In the genomic region with DNA sequence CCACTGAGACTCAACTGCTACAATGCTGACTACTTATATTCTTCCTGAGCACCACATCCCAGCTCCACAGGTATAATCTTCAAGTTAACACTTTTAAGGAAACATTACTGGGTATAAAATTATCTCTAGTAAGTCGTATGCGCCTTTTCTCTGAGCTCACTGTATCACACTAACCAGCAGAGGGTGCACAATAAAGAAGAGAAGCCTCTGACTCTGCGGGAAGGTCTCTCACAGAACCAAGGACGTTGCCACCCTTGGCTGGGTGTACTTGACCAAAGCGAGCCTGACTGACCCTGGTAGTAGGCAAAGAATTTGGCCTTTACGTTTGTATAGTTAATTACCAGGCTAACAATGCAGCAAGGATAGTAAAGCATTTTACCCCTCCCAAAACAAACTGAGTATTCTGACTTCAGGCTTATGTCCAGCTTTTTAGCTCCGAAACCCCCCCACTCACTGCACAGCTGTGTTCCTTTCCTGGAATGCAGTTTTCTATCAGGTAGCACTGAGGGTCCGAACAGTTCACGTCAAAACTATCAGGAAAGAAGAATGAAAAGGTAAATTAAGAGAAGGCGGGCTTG, we compare ENCODE assay signal across 8 cellular contexts. TPM values are rescaled to one million over a fixed set of nuclear protein-coding genes. Genes with fewer than 3 reads are reported as not detected.
A peak's percentile ranks its signal among the peaks of the same experiment; 100 is the strongest.
DNase-seq lines count a peak whose midpoint lies in the region; ATAC-seq and TF ChIP-seq lines count a peak whose summit lies in the region.

A gene with protein sequence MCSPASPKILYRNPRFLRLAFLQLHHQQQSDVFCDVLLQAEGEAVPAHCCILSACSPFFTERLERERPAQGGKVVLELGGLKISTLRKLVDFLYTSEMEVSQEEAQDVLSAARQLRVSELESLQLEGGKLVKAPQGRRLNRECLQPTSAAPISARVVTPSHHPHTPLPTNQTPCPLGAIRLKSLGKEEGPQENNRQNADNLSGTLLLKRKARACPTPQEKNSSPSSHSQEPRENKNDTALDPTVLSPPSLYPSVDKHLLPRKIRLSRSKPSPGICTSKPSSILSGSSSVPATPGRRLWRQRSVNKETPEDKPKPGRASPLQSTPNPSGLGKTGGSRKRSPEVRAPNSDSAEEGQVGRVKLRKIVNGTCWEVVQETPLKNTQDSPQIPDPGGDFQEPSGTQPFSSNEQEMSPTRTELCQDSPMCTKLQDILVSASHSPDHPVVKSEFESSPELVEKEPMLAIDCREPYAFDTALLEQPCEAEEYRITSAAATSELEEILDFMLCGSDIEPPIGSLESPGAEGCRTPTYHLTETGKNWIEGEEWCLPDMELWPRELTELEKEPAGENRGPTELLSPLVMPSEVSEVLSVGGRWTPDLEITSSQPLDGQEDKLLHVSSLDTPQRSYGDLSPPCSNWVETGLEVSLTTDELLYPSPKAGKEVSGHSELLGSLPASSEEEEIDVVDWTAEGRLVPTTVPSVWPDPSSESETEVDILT (minus strand): TSS at position 144 of the 578 bp plus-strand sequence. CDS start 631 bp downstream, outside the sequence.

- H3K4me3 ChIP-seq in fibroblast of lung (replicated peaks in 1 of 4; ENCODE audit: control extremely low read depth in 1 of 4, insufficient read depth in 1 of 4, low read depth in 3 of 4, low read length in 4 of 4) (no peak within 1 kb of the TSS), osteoblast (ENCODE audit: insufficient read depth, low read length) (no peak within 1 kb of the TSS)

- no peak within 1 kb of the TSS for H3K4me3 Mint-ChIP-seq in HFFc6

- H2AFZ ChIP-seq in fibroblast of lung (ENCODE audit: low read length) = no peak within 1 kb of the TSS
- no peak within 1 kb of the TSS for H2AFZ ChIP-seq in osteoblast (ENCODE audit: low read length)

- no peaks in the 10 kb centered on the region; the same call in 1 of the 2 replicates for H3K27me3 Mint-ChIP-seq in HFFc6 (ENCODE audit: insufficient read depth)

- ATAC-seq in GM21360 (IDR thresholded peaks at IDR 0.05; ENCODE audit: unreplicated experiment) = no peak

- H3K4me1 Mint-ChIP-seq in HFFc6 (ENCODE audit: low read depth) = no peaks in the 10 kb centered on the region

- H3K27me3 ChIP-seq in fibroblast of lung (ENCODE audit: control insufficient read depth, insufficient read depth, low read length) (no peaks in the 10 kb centered on the region), osteoblast (ENCODE audit: insufficient read depth, low read length) (no peaks in the 10 kb centered on the region)

- H3K4me2 ChIP-seq in fibroblast of lung (ENCODE audit: extremely low read depth, insufficient read depth, low read length) = no peak within 1 kb of the TSS
- H3K4me2 ChIP-seq in osteoblast (ENCODE audit: insufficient read depth, low read length) = no peak within 1 kb of the TSS

- no peaks in the 10 kb centered on the region for H3K4me1 ChIP-seq in fibroblast of lung (ENCODE audit: control insufficient read depth, extremely low read depth, insufficient read depth, low read length)
- H3K4me1 ChIP-seq in osteoblast (ENCODE audit: insufficient read depth, low read length) = no peaks in the 10 kb centered on the region

- no peak within 1 kb of the TSS for H3K27ac Mint-ChIP-seq in HFFc6

- TF ChIP-seq CTCF in HFFc6 (IDR thresholded peaks at IDR 0.05) = peak; percentile 72
- peak; percentile 41 to 60 for TF ChIP-seq CTCF in fibroblast of lung (conservative IDR thresholded peaks at IDR 0.05 in 1 of 2, IDR thresholded peaks at IDR 0.05 in 1 of 2; ENCODE audit: low read depth in 1 of 2, low read length in 2 of 2)
- peak; percentile 63 for TF ChIP-seq CTCF in osteoblast (IDR thresholded peaks at IDR 0.05; ENCODE audit: extremely low read depth, low read depth, low read length)

- in situ Hi-C loops in SK-MEL-5 (cut with HindIII; ENCODE audit: low pct_unique_long_range_greater_than_20kb, low sequenced_read_pairs) = no loop called here

- H3K36me3 Mint-ChIP-seq in HFFc6 (ENCODE audit: low read depth) = peaks cover 4% of the 10 kb centered on the region; the same call in 1 of the 2 replicates

- peak; percentile 31 for DNase-seq in COR-L47 (lab: John Stamatoyannopoulos, UW)
- DNase-seq in HFFc6 = peak; percentile 36
- DNase-seq in SK-MEL-5 (ENCODE audit: low read depth, low spot score) = peak; percentile 72
- DNase-seq in fibroblast of lung (ENCODE audit: low read depth in 2 of 2) = peak; percentile 43 to 70
- DNase-seq in osteoblast (ENCODE audit: insufficient read length, low spot score, missing footprints) = peak; percentile 90
- no peak for DNase-seq in NCI-H345 treated with DMSO at 0.1 percent for 48 hours (lab: John Stamatoyannopoulos, UW; ENCODE audit: unreplicated experiment)
- no peak for DNase-seq in ecto neural progenitor cell (ENCODE audit: low spot score)

- no peaks in the 10 kb centered on the region for H3K79me2 ChIP-seq in fibroblast of lung (ENCODE audit: control insufficient read depth, insufficient read depth, low read length)
- H3K79me2 ChIP-seq in osteoblast (ENCODE audit: insufficient read depth, low read length) = no peaks in the 10 kb centered on the region

- H3K27ac ChIP-seq in fibroblast of lung (ENCODE audit: insufficient read depth, low read length) = no peak within 1 kb of the TSS
- no peak within 1 kb of the TSS for H3K27ac ChIP-seq in osteoblast (ENCODE audit: low read depth, low read length)

- H4K20me1 ChIP-seq in fibroblast of lung (ENCODE audit: control insufficient read depth, extremely low read depth, insufficient read depth, low read length) (no peaks in the 10 kb centered on the region), osteoblast (ENCODE audit: insufficient read depth, low read length) (no peaks in the 10 kb centered on the region)

- no peak within 1 kb of the TSS for H3K9ac ChIP-seq in fibroblast of lung (ENCODE audit: insufficient read depth, low read length)

- H3K9me3 Mint-ChIP-seq in HFFc6 = no peaks in the 10 kb centered on the region

- H3K36me3 ChIP-seq in fibroblast of lung (ENCODE audit: control insufficient read depth, insufficient read depth, low read length) (no peaks in the 10 kb centered on the region), osteoblast (ENCODE audit: insufficient read depth, low read length) (peaks cover 3% of the 10 kb centered on the region)

- no peaks in the 10 kb centered on the region for H3K9me3 ChIP-seq in fibroblast of lung (ENCODE audit: control insufficient read depth, insufficient read depth, low read depth, low read length)
- H3K9me3 ChIP-seq in osteoblast (ENCODE audit: low read depth, low read length) = no peaks in the 10 kb centered on the region

RNA-seq across cellular contexts. Expression of the gene that starts here (rescaled TPM):
- total RNA-seq in HFFc6 (2021; fragmentation: NEBNext Ultra II Directional; extraction: Animal tissue kit (Norgen Biotek cat#: 25700)) = not detected
- not detected in 2 replicates for total RNA-seq in SK-MEL-5 (2014; rRNA removed; shearing (Covaris generic))
- polyA plus RNA-seq in SK-MEL-5 (2015; cell fraction: cytosol; rRNA removed) = not detected in 2 replicates
- not detected in 2 replicates for polyA plus RNA-seq in SK-MEL-5 (2015; cell fraction: nucleus; rRNA removed)
- not detected in 2 replicates for total RNA-seq in fibroblast of lung
- polyA plus RNA-seq in fibroblast of lung = not detected in 2 replicates
- 0.05 TPM in 1 of 2 replicates, not detected in the other for polyA plus RNA-seq in fibroblast of lung (2012)
- not detected in 2 replicates for polyA minus RNA-seq in fibroblast of lung (ENCODE audit: low replicate concordance)
- not detected in 2 replicates for total RNA-seq in osteoblast

Comparison
In these comparisons a context has a peak if more than half of its experiments do, and no peak if none do; other contexts are left out.
1. Peak in DNase-seq in HFFc6; RNA of the gene not detected or under 1 TPM.
2. Peak in DNase-seq in SK-MEL-5; RNA of the gene not detected or under 1 TPM.
3. Peak in DNase-seq in fibroblast of lung; RNA of the gene not detected or under 1 TPM.
4. Peak in DNase-seq in osteoblast; RNA of the gene not detected or under 1 TPM.